In genomic region chr1:11535316-11535715, GRCh38 we compare ENCODE assay signal across 21 cellular contexts. TPM values are rescaled to one million over a fixed set of nuclear protein-coding genes. Genes with fewer than 3 reads are reported as not detected.
"Had no signal": no experiment of that assay in that cellular context is flagged by ENCODE, and none has a peak within 500 bp of the region (broad histone marks: within the 10 kb centered on the region; RNA-seq: fewer than 3 reads in every experiment).

No MANE protein-coding gene starts in this region.

- H3K27ac ChIP-seq: SJCRH30 had no signal

- H3K9me3 ChIP-seq: SJCRH30 had no signal

- DNase-seq: KBM-7, NCI-H1092, NCI-H1105 treated with DMSO at 0.1 percent for 48 hours, NCI-H1417 treated with DMSO at 0.1 percent for 48 hours, NCI-H146, NCI-H1694 treated with DMSO at 0.1 percent for 48 hours, NCI-H1930, NCI-H2081, NCI-H2107, NCI-H226, NCI-H446, NCI-H510A, NCI-H524 treated with DMSO at 0.1 percent for 48 hours, NCI-H69, NCI-H774, RPMI8226, SHP77 treated with DMSO at 0.1 percent for 48 hours, SJCRH30 had no signal

- FAIRE-seq: RCC 7860 had no signal

- H3K4me1 ChIP-seq: SJCRH30 had no signal

- H3K36me3 ChIP-seq: SJCRH30 had no signal

- ATAC-seq: SK-N-SH treated with all-trans-retinoic acid at 6 μM for 48 hours had no signal

- H3K4me3 ChIP-seq: SJCRH30 had no signal

RNA-seq across cellular contexts. Expression of gene DISP3, which starts 56.4 kb away (rescaled TPM):
- total RNA-seq: LHCN-M2 had no signal
